In genomic region chr1:162466797-162467196, GRCh38 we compare ENCODE assay signal across 24 cellular contexts. TPM values are rescaled to one million over a fixed set of nuclear protein-coding genes. Genes with fewer than 3 reads are reported as not detected.
"Had no signal": no experiment of that assay in that cellular context is flagged by ENCODE, and none has a peak within 500 bp of the region (broad histone marks: within the 10 kb centered on the region; RNA-seq: fewer than 3 reads in every experiment).

No MANE protein-coding gene starts in this region.

- H3K36me3 ChIP-seq: esophagus muscularis mucosa, gastrocnemius medialis, left ventricle myocardium inferior, spleen, transverse colon had no signal

- H3K4me3 ChIP-seq: coronary artery, esophagus muscularis mucosa, gastrocnemius medialis, left ventricle myocardium inferior, lung, spleen, testis, transverse colon had no signal

- H3K27me3 ChIP-seq: esophagus muscularis mucosa, spleen, testis, transverse colon had no signal

- ATAC-seq: effector memory CD8-positive, alpha-beta T cell; gastrocnemius medialis; sciatic nerve; stimulated activated memory B cell treated with anti-CD40 and anti-IgM and Interleukin-4, amounts not matched to agents 10 μg/mL and 1 μg/mL and 100 μg/mL, for 72 hours had no signal

- H3K9me3 ChIP-seq: esophagus muscularis mucosa, gastrocnemius medialis, left ventricle myocardium inferior, spleen, testis, transverse colon had no signal

- H3K27ac ChIP-seq: coronary artery, epithelial cell of prostate, esophagus muscularis mucosa, gastrocnemius medialis, left ventricle myocardium inferior, spleen, testis, transverse colon had no signal

- H3K4me3 Mint-ChIP-seq: effector memory CD8-positive, alpha-beta T cell; immature natural killer cell; naive B cell; nephron; stimulated activated memory B cell treated with anti-CD40 and anti-IgM and Interleukin-4, amounts not matched to agents 10 μg/mL and 1 μg/mL and 100 μg/mL, for 72 hours; stimulated activated naive CD8-positive, alpha-beta T cell treated with anti-CD3 and anti-CD28 coated beads, Interleukin-15, Interleukin-2, amounts not matched to agents 100 ng/mL and 50 ng/mL, for 24 hours had no signal

- H3K27ac Mint-ChIP-seq: effector memory CD8-positive, alpha-beta T cell; naive B cell; nephron; stimulated activated memory B cell treated with anti-CD40 and anti-IgM and Interleukin-4, amounts not matched to agents 10 μg/mL and 1 μg/mL and 100 μg/mL, for 72 hours; stimulated activated naive CD8-positive, alpha-beta T cell treated with anti-CD3 and anti-CD28 coated beads, Interleukin-15, Interleukin-2, amounts not matched to agents 100 ng/mL and 50 ng/mL, for 24 hours had no signal

- H3K4me1 Mint-ChIP-seq: immature natural killer cell; naive B cell; nephron; stimulated activated memory B cell treated with anti-CD40 and anti-IgM and Interleukin-4, amounts not matched to agents 10 μg/mL and 1 μg/mL and 100 μg/mL, for 72 hours had no signal

- H3K36me3 Mint-ChIP-seq: immature natural killer cell; naive B cell; stimulated activated memory B cell treated with anti-CD40 and anti-IgM and Interleukin-4, amounts not matched to agents 10 μg/mL and 1 μg/mL and 100 μg/mL, for 72 hours had no signal

- H3K4me1 ChIP-seq: esophagus muscularis mucosa, gastrocnemius medialis, left ventricle myocardium inferior, spleen, testis, transverse colon had no signal

- H3K9me3 Mint-ChIP-seq: effector memory CD8-positive, alpha-beta T cell had no signal

- DNase-seq: effector memory CD8-positive, alpha-beta T cell; gastrocnemius medialis; immature natural killer cell; left ventricle myocardium inferior; mesendoderm; naive B cell; spleen; stimulated activated CD4-positive, alpha-beta T cell treated with anti-CD3 and anti-CD28 coated beads, Interleukin-15, amount 100 ng/mL, for 24 hours; stimulated activated CD4-positive, alpha-beta T cell treated with anti-CD3 and anti-CD28 coated beads, Interleukin-1b, Interleukin-23, amount 100 ng/mL, for 48 hours; stimulated activated CD4-positive, alpha-beta T cell treated with anti-CD3 and anti-CD28 coated beads, Interleukin-4, amount 100 ng/mL, for 24 hours; testis; transverse colon had no signal

RNA-seq across cellular contexts. Expression of gene SH2D1B, which starts 54.9 kb away (rescaled TPM):
- total RNA-seq: chondrocyte, fibroblast of villous mesenchyme, pulmonary artery endothelial cell had no signal
- polyA plus RNA-seq: keratinocyte had no signal
